Comparison of ENCODE assay signal across 8 cellular contexts in genomic region chr12:75481013-75481705, GRCh38. TPM values are rescaled to one million over a fixed set of nuclear protein-coding genes. Genes with fewer than 3 reads are reported as not detected.
DNase-seq lines count a peak whose midpoint lies in the region; ATAC-seq and TF ChIP-seq lines count a peak whose summit lies in the region.

No MANE protein-coding gene starts in this region.

- H3K9ac ChIP-seq in SK-N-MC (ENCODE audit: insufficient read length) (peak overlapping the region; percentile 41), skeletal muscle tissue (ENCODE audit: low read depth in 1 of 3, low read length in 3 of 3) (peak overlapping the region; percentile 57 to 64 (median 63))

- H3K27me3 Mint-ChIP-seq in activated CD4-positive, alpha-beta T cell treated with anti-CD3 and anti-CD28 coated beads, Interleukin-2, amount 10 ng/mL, durations not matched to agents 7 days and 5 days = no peaks in the 10 kb centered on the region

- peak; percentile 19 for ATAC-seq in HG03095 (IDR thresholded peaks at IDR 0.05; ENCODE audit: unreplicated experiment)

- H3K9me3 ChIP-seq in SK-N-MC (ENCODE audit: low read depth, low read length) = no peaks in the 10 kb centered on the region
- no peaks in the 10 kb centered on the region for H3K9me3 ChIP-seq in skeletal muscle tissue (ENCODE audit: control insufficient read depth in 3 of 3, low read length in 3 of 3)

- POLR2A ChIA-PET in activated CD4-positive, alpha-beta T cell treated with anti-CD3 and anti-CD28 coated beads, Interleukin-2, amount 10 ng/mL, durations not matched to agents 7 days and 5 days (lab: Charles Lee) = interaction anchor here (1.2 kb wide), 1 partner anchor 90 kb away, joined by 9 read pairs; the partner anchor contains the start of gene GLIPR1L2

- no peaks in the 10 kb centered on the region for H3K36me3 ChIP-seq in SK-N-MC (ENCODE audit: insufficient read depth, low read length)
- no peaks in the 10 kb centered on the region for H3K36me3 ChIP-seq in skeletal muscle tissue (ENCODE audit: control insufficient read depth in 3 of 3, insufficient read depth in 3 of 3, low read length in 3 of 3)

- no peak for TF ChIP-seq CTCF in fibroblast of the aortic adventitia (IDR thresholded peaks at IDR 0.05; ENCODE audit: insufficient read depth, low read length)

- H3K27ac Mint-ChIP-seq in activated CD4-positive, alpha-beta T cell treated with anti-CD3 and anti-CD28 coated beads, Interleukin-2, amount 10 ng/mL, durations not matched to agents 7 days and 5 days = peak overlapping the region; percentile 97

- H3K4me3 Mint-ChIP-seq in activated CD4-positive, alpha-beta T cell treated with anti-CD3 and anti-CD28 coated beads, Interleukin-2, amount 10 ng/mL, durations not matched to agents 7 days and 5 days = peak overlapping the region; percentile 91

- H3K27ac ChIP-seq in SK-N-MC = peak overlapping the region; percentile 78; the same call in 1 of the 2 replicates
- peak overlapping the region; percentile 73 for H3K27ac ChIP-seq in skeletal muscle tissue (ENCODE audit: low read depth, low read length)

- H3K27me3 ChIP-seq in skeletal muscle tissue (ENCODE audit: control insufficient read depth in 3 of 3, insufficient read depth in 3 of 3, low read length in 3 of 3) = no peaks in the 10 kb centered on the region

- H3K9me3 Mint-ChIP-seq in activated CD4-positive, alpha-beta T cell treated with anti-CD3 and anti-CD28 coated beads, Interleukin-2, amount 10 ng/mL, durations not matched to agents 7 days and 5 days = no peaks in the 10 kb centered on the region

- H3K36me3 Mint-ChIP-seq in activated CD4-positive, alpha-beta T cell treated with anti-CD3 and anti-CD28 coated beads, Interleukin-2, amount 10 ng/mL, durations not matched to agents 7 days and 5 days (ENCODE audit: low read depth) = peaks cover 23% of the 10 kb centered on the region

- peaks cover 0 to 13% (median 3%) of the 10 kb centered on the region in 3 donors for H3K4me1 ChIP-seq in skeletal muscle tissue (ENCODE audit: control insufficient read depth in 3 of 3, insufficient read depth in 3 of 3, low read length in 3 of 3)

- peaks cover 76% of the 10 kb centered on the region for H3K4me1 Mint-ChIP-seq in activated CD4-positive, alpha-beta T cell treated with anti-CD3 and anti-CD28 coated beads, Interleukin-2, amount 10 ng/mL, durations not matched to agents 7 days and 5 days

- DNase-seq in activated CD4-positive, alpha-beta T cell treated with anti-CD3 and anti-CD28 coated beads, Interleukin-2, amount 10 ng/mL, durations not matched to agents 7 days and 5 days = no peak
- no peak for DNase-seq in activated CD4-positive, alpha-beta T cell treated with anti-CD3 and anti-CD28 coated beads for 4 hours
- DNase-seq in SK-N-MC (ENCODE audit: low read depth, low spot score) (no peak), fibroblast of the aortic adventitia (ENCODE audit: low read depth) (peak; percentile 34), ureter (ENCODE audit: low spot score) (no peak), NCI-H1092 (lab: John Stamatoyannopoulos, UW) (no peak)

- CTCF ChIA-PET in activated CD4-positive, alpha-beta T cell treated with anti-CD3 and anti-CD28 coated beads, Interleukin-2, amount 10 ng/mL, durations not matched to agents 7 days and 5 days (lab: Charles Lee) = interaction anchor here (0.6 to 2.9 kb wide), 7 partner anchors 11 to 151 kb away, joined by 3 to 11 read pairs (median 3); partner anchors contain the start of genes CAPS2 and GLIPR1L1

- H3K4me3 ChIP-seq in SK-N-MC = peak overlapping the region; percentile 62
- H3K4me3 ChIP-seq in fibroblast of the aortic adventitia (ENCODE audit: low read depth, low read length) = peak overlapping the region; percentile 80
- H3K4me3 ChIP-seq in skeletal muscle tissue (ENCODE audit: low read length in 3 of 3) = peak overlapping the region; percentile 61 to 73 (median 67)

RNA-seq across cellular contexts. Expression of gene GLIPR1, which starts 0.6 kb away (rescaled TPM):
- 10 to 100 TPM; 35.2 to 43.6 TPM for total RNA-seq in activated CD4-positive, alpha-beta T cell treated with anti-CD3 and anti-CD28 coated beads, Interleukin-2, amount 10 ng/mL, durations not matched to agents 7 days and 5 days
- total RNA-seq in fibroblast of the aortic adventitia (ENCODE audit: low replicate concordance) (5.2 and 167 TPM in 2 replicates), skeletal muscle tissue (5.7 TPM), ureter (18.4 TPM)

RNA-seq across cellular contexts. Expression of gene KRR1, which starts 30.2 kb away (rescaled TPM):
- 10 to 100 TPM; 72.6 to 75.3 TPM for total RNA-seq in activated CD4-positive, alpha-beta T cell treated with anti-CD3 and anti-CD28 coated beads, Interleukin-2, amount 10 ng/mL, durations not matched to agents 7 days and 5 days
- total RNA-seq in fibroblast of the aortic adventitia (ENCODE audit: low replicate concordance) = 27.0 and 71.4 TPM in 2 replicates
- total RNA-seq in skeletal muscle tissue = 8.9 TPM
- 70.9 TPM for total RNA-seq in ureter
